ENCODE assay signal across 11 cellular contexts in genomic region chr3:129461461-129462146, GRCh38. TPM values are rescaled to one million over a fixed set of nuclear protein-coding genes. Genes with fewer than 3 reads are reported as not detected.
A peak's percentile ranks its signal among the peaks of the same experiment; 100 is the strongest.
DNase-seq lines count a peak whose midpoint lies in the region; ATAC-seq and TF ChIP-seq lines count a peak whose summit lies in the region.
"Had no signal": no experiment of that assay in that cellular context is flagged by ENCODE, and none has a peak within 500 bp of the region (broad histone marks: within the 10 kb centered on the region; RNA-seq: fewer than 3 reads in every experiment).

No MANE protein-coding gene starts in this region.

- no peak overlapping the region for H3K9ac ChIP-seq in mammary epithelial cell (ENCODE audit: insufficient read depth, low read length)

- TF ChIP-seq CTCF in mammary epithelial cell (conservative IDR thresholded peaks at IDR 0.05 in 1 of 2, IDR thresholded peaks at IDR 0.05 in 1 of 2; ENCODE audit: extremely low read depth in 1 of 2, insufficient read depth in 1 of 2, low read depth in 1 of 2, low read length in 2 of 2), result no peak
- TF ChIP-seq CTCF in hepatocyte (IDR thresholded peaks at IDR 0.05; ENCODE audit: poor library complexity), result no peak
- TF ChIP-seq CTCF in BE2C (IDR thresholded peaks at IDR 0.05; ENCODE audit: low read depth, low read length), result no peak

- intact Hi-C loops in mammary epithelial cell (cut with micrococcal nuclease), result no loop called here

- H3K4me1 ChIP-seq in mammary epithelial cell (ENCODE audit: insufficient read depth, low read length) (peaks cover 16% of the 10 kb centered on the region), hepatocyte (ENCODE audit: insufficient read depth) (peaks cover 7% of the 10 kb centered on the region), BE2C (no peaks in the 10 kb centered on the region)
- H3K4me1 ChIP-seq: prostate gland had no signal

- H4K20me1 ChIP-seq in mammary epithelial cell (ENCODE audit: insufficient read depth, low read length) (no peaks in the 10 kb centered on the region), hepatocyte (ENCODE audit: insufficient read depth, poor library complexity, severe bottlenecking) (no peaks in the 10 kb centered on the region)

- in situ Hi-C loops in mammary epithelial cell (cut with MboI; ENCODE audit: low sequenced_read_pairs in 2 of 2), result no loop called here

- H3K4me3 ChIP-seq in mammary epithelial cell (replicated peaks in 1 of 3; ENCODE audit: insufficient read depth in 1 of 3, low read depth in 2 of 3, low read length in 3 of 3) (no peak overlapping the region), hepatocyte (no peak overlapping the region), BE2C (ENCODE audit: low read depth, low read length) (no peak overlapping the region)
- H3K4me3 ChIP-seq: prostate gland had no signal

- H3K27ac ChIP-seq in mammary epithelial cell (ENCODE audit: insufficient read depth, low read depth, low read length) (peak overlapping the region; percentile 32), hepatocyte (peak overlapping the region; percentile 82)
- H3K27ac ChIP-seq: prostate gland had no signal

- H3K79me2 ChIP-seq in mammary epithelial cell (ENCODE audit: insufficient read depth, low read length) (no peaks in the 10 kb centered on the region), hepatocyte (no peaks in the 10 kb centered on the region)

- H3K4me2 ChIP-seq in mammary epithelial cell (ENCODE audit: insufficient read depth, low read depth, low read length), result no peak overlapping the region
- peak overlapping the region; percentile 15 for H3K4me2 ChIP-seq in hepatocyte

- DNase-seq in CMK (ENCODE audit: low read depth) (peak; percentile 29), M059J (ENCODE audit: low read depth) (peak; percentile 91), mammary epithelial cell (peak; percentile 82), hepatocyte (ENCODE audit: low spot score) (no peak), NCI-H2227 treated with DMSO at 0.1 percent for 48 hours (lab: John Stamatoyannopoulos, UW) (no peak), BE2C (no peak)
- DNase-seq in activated T-cell treated with anti-CD3 and anti-CD28 coated beads, Interleukin-2, amount 50 U/mL, for 1 hour, result no peak
- DNase-seq: activated CD4-positive, alpha-beta T cell treated with anti-CD3 and anti-CD28 coated beads for 36 hours; NCI-H2171 treated with DMSO at 0.1 percent for 48 hours had no signal

- H3K9me2 ChIP-seq in hepatocyte (replicated peaks; ENCODE audit: insufficient read depth), result no peaks in the 10 kb centered on the region

- no peak for ATAC-seq in HG02571 (IDR thresholded peaks at IDR 0.05; ENCODE audit: unreplicated experiment)
- ATAC-seq: activated CD4-positive, alpha-beta T cell treated with anti-CD3 and anti-CD28 coated beads for 36 hours had no signal

- WGBS in mammary epithelial cell (ENCODE audit: low coverage, missing lambda C conversion rate), result 39% methylated on average over 6 of the region's 6 CpGs
- 73% methylated on average over 6 of the region's 6 CpGs for WGBS in hepatocyte (ENCODE audit: low lambda C conversion rate, missing lambda C conversion rate)

- CTCF ChIA-PET in mammary epithelial cell (lab: Charles Lee; ENCODE audit: low non-redundant PET), result no interaction called here

- BruUV-seq in mammary epithelial cell (replicated peaks; lab: Mats Ljungman, UMichigan), result no TSS peak

- H2AFZ ChIP-seq in mammary epithelial cell (ENCODE audit: low read depth, low read length) (peak overlapping the region; percentile 28), hepatocyte (no peak overlapping the region)

- dilution Hi-C loops in mammary epithelial cell (cut with HindIII; ENCODE audit: low sequenced_read_pairs), result no loop called here

- no peaks in the 10 kb centered on the region for H3K36me3 ChIP-seq in mammary epithelial cell (ENCODE audit: insufficient read depth, low read length)
- no peaks in the 10 kb centered on the region for H3K36me3 ChIP-seq in hepatocyte (replicated peaks; ENCODE audit: insufficient read depth, low read depth)
- H3K36me3 ChIP-seq in BE2C, result no peaks in the 10 kb centered on the region

- no peaks in the 10 kb centered on the region for H3K9me3 ChIP-seq in mammary epithelial cell (replicated peaks; ENCODE audit: insufficient read depth, low read length)
- no peaks in the 10 kb centered on the region for H3K9me3 ChIP-seq in hepatocyte (ENCODE audit: low read depth)
- no peaks in the 10 kb centered on the region for H3K9me3 ChIP-seq in BE2C
- H3K9me3 ChIP-seq: prostate gland had no signal

- H3K27me3 ChIP-seq in mammary epithelial cell (ENCODE audit: insufficient read depth, low read length) (no peaks in the 10 kb centered on the region), hepatocyte (no peaks in the 10 kb centered on the region), BE2C (no peaks in the 10 kb centered on the region)

RNA-seq across cellular contexts. Expression of gene IFT122, which starts 21.6 kb away (rescaled TPM):
- 8.5 and 14.7 TPM in 2 replicates for total RNA-seq in M059J (2014; rRNA removed; shearing (Covaris generic))
- total RNA-seq in mammary epithelial cell (10 to 100 TPM; 14.7 to 17.2 TPM), hepatocyte (14.6 and 17.3 TPM in 2 replicates)
- polyA plus RNA-seq in mammary epithelial cell (11.9 TPM), hepatocyte (11.4 and 15.6 TPM in 2 replicates)
- polyA minus RNA-seq in mammary epithelial cell, result 71.8 TPM
- 19.1 TPM for polyA plus RNA-seq in BE2C (2012; ENCODE audit: insufficient read depth, insufficient read length, low read depth)

RNA-seq across cellular contexts. Expression of gene MBD4, which starts 21.9 kb away (rescaled TPM):
- 43.2 and 48.2 TPM in 2 replicates for total RNA-seq in M059J (2014; rRNA removed; shearing (Covaris generic))
- 10 to 100 TPM; 35.0 to 35.8 TPM for total RNA-seq in mammary epithelial cell
- 20.6 TPM for polyA plus RNA-seq in mammary epithelial cell
- 35.2 TPM for polyA minus RNA-seq in mammary epithelial cell
- total RNA-seq in hepatocyte, result 25.0 and 27.5 TPM in 2 replicates
- 20.8 and 22.2 TPM in 2 replicates for polyA plus RNA-seq in hepatocyte
- polyA plus RNA-seq in BE2C (2012; ENCODE audit: insufficient read depth, insufficient read length, low read depth), result 34.5 TPM

RNA-seq across cellular contexts. Expression of gene EFCAB12, which starts 33.2 kb away (rescaled TPM):
- not detected in 2 replicates for total RNA-seq in M059J (2014; rRNA removed; shearing (Covaris generic))
- total RNA-seq in mammary epithelial cell (under 1 TPM; under 0.01 to 0.99 TPM), hepatocyte (0.20 and 0.44 TPM in 2 replicates)
- polyA plus RNA-seq in mammary epithelial cell (0.23 TPM), hepatocyte (0.19 and 1.5 TPM in 2 replicates)
- not detected for polyA minus RNA-seq in mammary epithelial cell
- 0.08 TPM for polyA plus RNA-seq in BE2C (2012; ENCODE audit: insufficient read depth, insufficient read length, low read depth)

Comparison
In these comparisons a context has a peak if more than half of its experiments do, and no peak if none do; other contexts are left out.
1. DNase-seq: peak in CMK (single experiment), M059J (single experiment) and mammary epithelial cell (single experiment); none in hepatocyte (single experiment), activated T-cell treated with anti-CD3 and anti-CD28 coated beads, Interleukin-2, amount 50 U/mL, for 1 hour (single experiment), NCI-H2227 treated with DMSO at 0.1 percent for 48 hours (single experiment) and BE2C (single experiment).